Comparison of ENCODE assay signal across 1 cellular context in the genomic region with DNA sequence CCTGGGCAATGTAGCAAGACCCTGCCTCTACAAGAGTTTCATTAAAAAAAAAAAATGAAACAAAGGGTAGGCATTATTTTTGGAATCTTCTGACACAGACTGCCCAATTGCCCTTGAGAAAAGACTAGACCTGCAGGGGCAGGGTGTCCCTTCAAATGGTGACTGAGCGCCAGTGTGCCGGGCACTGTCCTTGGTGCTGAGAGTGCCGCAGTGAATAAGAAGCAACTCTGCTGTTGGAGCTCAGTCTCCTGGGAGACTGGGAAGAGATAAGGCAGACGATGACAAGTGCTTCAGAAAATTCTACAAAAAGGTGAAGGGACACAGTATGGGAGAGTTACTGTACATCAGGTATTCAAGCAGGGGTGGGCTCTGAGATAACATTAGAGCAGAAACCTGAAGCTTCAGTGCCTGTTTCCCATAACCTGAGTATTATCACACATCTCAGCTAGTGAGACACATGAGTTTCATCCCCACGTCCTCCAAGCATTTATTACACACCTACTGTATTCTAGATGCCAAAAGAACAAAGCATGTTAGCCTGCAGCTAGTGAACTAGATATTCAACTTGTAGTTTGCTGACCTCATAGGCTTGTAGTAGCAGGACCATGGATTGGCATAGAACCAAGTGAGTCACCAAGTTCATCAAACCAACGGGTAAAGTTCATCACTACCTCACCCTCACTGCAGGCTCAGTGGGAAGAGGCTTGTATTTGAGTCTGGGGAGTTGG.
TF ChIP-seq lines count a peak whose summit lies in the region.

No MANE protein-coding gene starts in this region.

TF ChIP-seq in HepG2, 621 proteins besides CTCF, POLR2A, EP300 and RAD21 (continued from another document and continues in another):
- TF ChIP-seq SP1 (IDR thresholded peaks at IDR 0.05), result no peak
- TF ChIP-seq SP1 (CRISPR knock-in tag; IDR thresholded peaks at IDR 0.05), result no peak
- no peak for TF ChIP-seq ZNF737 (CRISPR knock-in tag; IDR thresholded peaks at IDR 0.05; ENCODE audit: borderline replicate concordance)
- TF ChIP-seq STAG1 (CRISPR knock-in tag; IDR thresholded peaks at IDR 0.05), result peak; percentile 30
- peak; percentile 81 for TF ChIP-seq KDM2A (CRISPR knock-in tag; IDR thresholded peaks at IDR 0.05; ENCODE audit: borderline replicate concordance, low read depth)
- TF ChIP-seq, protein P1, sequence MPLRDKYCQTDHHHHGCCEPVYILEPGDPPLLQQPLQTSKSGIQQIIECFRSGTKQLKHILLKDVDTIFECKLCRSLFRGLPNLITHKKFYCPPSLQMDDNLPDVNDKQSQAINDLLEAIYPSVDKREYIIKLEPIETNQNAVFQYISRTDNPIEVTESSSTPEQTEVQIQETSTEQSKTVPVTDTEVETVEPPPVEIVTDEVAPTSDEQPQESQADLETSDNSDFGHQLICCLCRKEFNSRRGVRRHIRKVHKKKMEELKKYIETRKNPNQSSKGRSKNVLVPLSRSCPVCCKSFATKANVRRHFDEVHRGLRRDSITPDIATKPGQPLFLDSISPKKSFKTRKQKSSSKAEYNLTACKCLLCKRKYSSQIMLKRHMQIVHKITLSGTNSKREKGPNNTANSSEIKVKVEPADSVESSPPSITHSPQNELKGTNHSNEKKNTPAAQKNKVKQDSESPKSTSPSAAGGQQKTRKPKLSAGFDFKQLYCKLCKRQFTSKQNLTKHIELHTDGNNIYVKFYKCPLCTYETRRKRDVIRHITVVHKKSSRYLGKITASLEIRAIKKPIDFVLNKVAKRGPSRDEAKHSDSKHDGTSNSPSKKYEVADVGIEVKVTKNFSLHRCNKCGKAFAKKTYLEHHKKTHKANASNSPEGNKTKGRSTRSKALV (CRISPR knock-in tag; IDR thresholded peaks at IDR 0.05), result 0 out of 2 replicates have a peak, but pooled peaks have one; percentile 52
- TF ChIP-seq ZNF496 (CRISPR knock-in tag; IDR thresholded peaks at IDR 0.05; ENCODE audit: insufficient replicate concordance), result no peak
- TF ChIP-seq ZNF564 (CRISPR knock-in tag; IDR thresholded peaks at IDR 0.05), result no peak
- TF ChIP-seq, protein P2, sequence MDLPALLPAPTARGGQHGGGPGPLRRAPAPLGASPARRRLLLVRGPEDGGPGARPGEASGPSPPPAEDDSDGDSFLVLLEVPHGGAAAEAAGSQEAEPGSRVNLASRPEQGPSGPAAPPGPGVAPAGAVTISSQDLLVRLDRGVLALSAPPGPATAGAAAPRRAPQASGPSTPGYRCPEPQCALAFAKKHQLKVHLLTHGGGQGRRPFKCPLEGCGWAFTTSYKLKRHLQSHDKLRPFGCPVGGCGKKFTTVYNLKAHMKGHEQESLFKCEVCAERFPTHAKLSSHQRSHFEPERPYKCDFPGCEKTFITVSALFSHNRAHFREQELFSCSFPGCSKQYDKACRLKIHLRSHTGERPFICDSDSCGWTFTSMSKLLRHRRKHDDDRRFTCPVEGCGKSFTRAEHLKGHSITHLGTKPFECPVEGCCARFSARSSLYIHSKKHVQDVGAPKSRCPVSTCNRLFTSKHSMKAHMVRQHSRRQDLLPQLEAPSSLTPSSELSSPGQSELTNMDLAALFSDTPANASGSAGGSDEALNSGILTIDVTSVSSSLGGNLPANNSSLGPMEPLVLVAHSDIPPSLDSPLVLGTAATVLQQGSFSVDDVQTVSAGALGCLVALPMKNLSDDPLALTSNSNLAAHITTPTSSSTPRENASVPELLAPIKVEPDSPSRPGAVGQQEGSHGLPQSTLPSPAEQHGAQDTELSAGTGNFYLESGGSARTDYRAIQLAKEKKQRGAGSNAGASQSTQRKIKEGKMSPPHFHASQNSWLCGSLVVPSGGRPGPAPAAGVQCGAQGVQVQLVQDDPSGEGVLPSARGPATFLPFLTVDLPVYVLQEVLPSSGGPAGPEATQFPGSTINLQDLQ (CRISPR knock-in tag; IDR thresholded peaks at IDR 0.05), result no peak
- peak; percentile 68 for TF ChIP-seq ZNF331 (CRISPR knock-in tag; IDR thresholded peaks at IDR 0.05)
- peak; percentile 33; the same call in 1 of the 2 replicates for TF ChIP-seq ZFY (CRISPR knock-in tag; IDR thresholded peaks at IDR 0.05)
- no peak for TF ChIP-seq FLYWCH1 (CRISPR knock-in tag; IDR thresholded peaks at IDR 0.05)
- TF ChIP-seq ZFP36L2 (CRISPR knock-in tag; IDR thresholded peaks at IDR 0.05), result 0 out of 2 replicates have a peak, but pooled peaks have one; percentile 76
- TF ChIP-seq, protein P3, sequence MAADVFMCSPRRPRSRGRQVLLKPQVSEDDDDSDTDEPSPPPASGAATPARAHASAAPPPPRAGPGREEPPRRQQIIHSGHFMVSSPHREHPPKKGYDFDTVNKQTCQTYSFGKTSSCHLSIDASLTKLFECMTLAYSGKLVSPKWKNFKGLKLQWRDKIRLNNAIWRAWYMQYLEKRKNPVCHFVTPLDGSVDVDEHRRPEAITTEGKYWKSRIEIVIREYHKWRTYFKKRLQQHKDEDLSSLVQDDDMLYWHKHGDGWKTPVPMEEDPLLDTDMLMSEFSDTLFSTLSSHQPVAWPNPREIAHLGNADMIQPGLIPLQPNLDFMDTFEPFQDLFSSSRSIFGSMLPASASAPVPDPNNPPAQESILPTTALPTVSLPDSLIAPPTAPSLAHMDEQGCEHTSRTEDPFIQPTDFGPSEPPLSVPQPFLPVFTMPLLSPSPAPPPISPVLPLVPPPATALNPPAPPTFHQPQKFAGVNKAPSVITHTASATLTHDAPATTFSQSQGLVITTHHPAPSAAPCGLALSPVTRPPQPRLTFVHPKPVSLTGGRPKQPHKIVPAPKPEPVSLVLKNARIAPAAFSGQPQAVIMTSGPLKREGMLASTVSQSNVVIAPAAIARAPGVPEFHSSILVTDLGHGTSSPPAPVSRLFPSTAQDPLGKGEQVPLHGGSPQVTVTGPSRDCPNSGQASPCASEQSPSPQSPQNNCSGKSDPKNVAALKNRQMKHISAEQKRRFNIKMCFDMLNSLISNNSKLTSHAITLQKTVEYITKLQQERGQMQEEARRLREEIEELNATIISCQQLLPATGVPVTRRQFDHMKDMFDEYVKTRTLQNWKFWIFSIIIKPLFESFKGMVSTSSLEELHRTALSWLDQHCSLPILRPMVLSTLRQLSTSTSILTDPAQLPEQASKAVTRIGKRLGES (CRISPR knock-in tag; IDR thresholded peaks at IDR 0.05; ENCODE audit: borderline replicate concordance), result peak; percentile 73; the same call in 1 of the 2 replicates
- TF ChIP-seq ZNF607 (CRISPR knock-in tag; IDR thresholded peaks at IDR 0.05; ENCODE audit: borderline replicate concordance), result no peak
- no peak for TF ChIP-seq HNRNPL (IDR thresholded peaks at IDR 0.05; ENCODE audit: low read depth, low read length)
- no peak for TF ChIP-seq PLRG1 (conservative IDR thresholded peaks at IDR 0.05)
- no peak for TF ChIP-seq ZNF749 (CRISPR knock-in tag; IDR thresholded peaks at IDR 0.05; ENCODE audit: borderline replicate concordance)
- peak; percentile 97 for TF ChIP-seq TSC22D2 (CRISPR knock-in tag; IDR thresholded peaks at IDR 0.05; ENCODE audit: borderline replicate concordance)
- TF ChIP-seq ZSCAN30 (CRISPR knock-in tag; IDR thresholded peaks at IDR 0.05), result no peak
- no peak for TF ChIP-seq CHD2 (IDR thresholded peaks at IDR 0.05; ENCODE audit: low read depth, low read length)
- TF ChIP-seq, protein P4, sequence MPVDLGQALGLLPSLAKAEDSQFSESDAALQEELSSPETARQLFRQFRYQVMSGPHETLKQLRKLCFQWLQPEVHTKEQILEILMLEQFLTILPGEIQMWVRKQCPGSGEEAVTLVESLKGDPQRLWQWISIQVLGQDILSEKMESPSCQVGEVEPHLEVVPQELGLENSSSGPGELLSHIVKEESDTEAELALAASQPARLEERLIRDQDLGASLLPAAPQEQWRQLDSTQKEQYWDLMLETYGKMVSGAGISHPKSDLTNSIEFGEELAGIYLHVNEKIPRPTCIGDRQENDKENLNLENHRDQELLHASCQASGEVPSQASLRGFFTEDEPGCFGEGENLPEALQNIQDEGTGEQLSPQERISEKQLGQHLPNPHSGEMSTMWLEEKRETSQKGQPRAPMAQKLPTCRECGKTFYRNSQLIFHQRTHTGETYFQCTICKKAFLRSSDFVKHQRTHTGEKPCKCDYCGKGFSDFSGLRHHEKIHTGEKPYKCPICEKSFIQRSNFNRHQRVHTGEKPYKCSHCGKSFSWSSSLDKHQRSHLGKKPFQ (CRISPR knock-in tag; IDR thresholded peaks at IDR 0.05; ENCODE audit: insufficient replicate concordance), result no peak
- no peak for TF ChIP-seq NBN (conservative IDR thresholded peaks at IDR 0.05)
- TF ChIP-seq ATF7-NPFF (CRISPR knock-in tag; IDR thresholded peaks at IDR 0.05; ENCODE audit: low read depth), result peak; percentile 55; the same call in 1 of the 2 replicates
- 0 out of 2 replicates have a peak, but pooled peaks have one; percentile 32 for TF ChIP-seq MIER3 (CRISPR knock-in tag; IDR thresholded peaks at IDR 0.05; ENCODE audit: borderline replicate concordance)
- TF ChIP-seq, protein P5, sequence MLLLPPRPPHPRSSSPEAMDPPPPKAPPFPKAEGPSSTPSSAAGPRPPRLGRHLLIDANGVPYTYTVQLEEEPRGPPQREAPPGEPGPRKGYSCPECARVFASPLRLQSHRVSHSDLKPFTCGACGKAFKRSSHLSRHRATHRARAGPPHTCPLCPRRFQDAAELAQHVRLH (CRISPR knock-in tag; IDR thresholded peaks at IDR 0.05; ENCODE audit: borderline replicate concordance, low read depth), result peak; percentile 64; the same call in 1 of the 2 replicates
- 0 out of 2 replicates have a peak, but pooled peaks have one; percentile 53 for TF ChIP-seq ZNF12 (CRISPR knock-in tag; IDR thresholded peaks at IDR 0.05)
- TF ChIP-seq ARID2 (CRISPR knock-in tag; IDR thresholded peaks at IDR 0.05; ENCODE audit: borderline replicate concordance), result 0 out of 2 replicates have a peak, but pooled peaks have one; percentile 57
- TF ChIP-seq EHMT2 (IDR thresholded peaks at IDR 0.05; ENCODE audit: borderline replicate concordance, low read depth, low read length), result peak; percentile 95
- TF ChIP-seq DNMT3B (CRISPR knock-in tag; conservative IDR thresholded peaks at IDR 0.05), result peak; percentile 84; the same call in 1 of the 2 replicates
- TF ChIP-seq, protein P6, sequence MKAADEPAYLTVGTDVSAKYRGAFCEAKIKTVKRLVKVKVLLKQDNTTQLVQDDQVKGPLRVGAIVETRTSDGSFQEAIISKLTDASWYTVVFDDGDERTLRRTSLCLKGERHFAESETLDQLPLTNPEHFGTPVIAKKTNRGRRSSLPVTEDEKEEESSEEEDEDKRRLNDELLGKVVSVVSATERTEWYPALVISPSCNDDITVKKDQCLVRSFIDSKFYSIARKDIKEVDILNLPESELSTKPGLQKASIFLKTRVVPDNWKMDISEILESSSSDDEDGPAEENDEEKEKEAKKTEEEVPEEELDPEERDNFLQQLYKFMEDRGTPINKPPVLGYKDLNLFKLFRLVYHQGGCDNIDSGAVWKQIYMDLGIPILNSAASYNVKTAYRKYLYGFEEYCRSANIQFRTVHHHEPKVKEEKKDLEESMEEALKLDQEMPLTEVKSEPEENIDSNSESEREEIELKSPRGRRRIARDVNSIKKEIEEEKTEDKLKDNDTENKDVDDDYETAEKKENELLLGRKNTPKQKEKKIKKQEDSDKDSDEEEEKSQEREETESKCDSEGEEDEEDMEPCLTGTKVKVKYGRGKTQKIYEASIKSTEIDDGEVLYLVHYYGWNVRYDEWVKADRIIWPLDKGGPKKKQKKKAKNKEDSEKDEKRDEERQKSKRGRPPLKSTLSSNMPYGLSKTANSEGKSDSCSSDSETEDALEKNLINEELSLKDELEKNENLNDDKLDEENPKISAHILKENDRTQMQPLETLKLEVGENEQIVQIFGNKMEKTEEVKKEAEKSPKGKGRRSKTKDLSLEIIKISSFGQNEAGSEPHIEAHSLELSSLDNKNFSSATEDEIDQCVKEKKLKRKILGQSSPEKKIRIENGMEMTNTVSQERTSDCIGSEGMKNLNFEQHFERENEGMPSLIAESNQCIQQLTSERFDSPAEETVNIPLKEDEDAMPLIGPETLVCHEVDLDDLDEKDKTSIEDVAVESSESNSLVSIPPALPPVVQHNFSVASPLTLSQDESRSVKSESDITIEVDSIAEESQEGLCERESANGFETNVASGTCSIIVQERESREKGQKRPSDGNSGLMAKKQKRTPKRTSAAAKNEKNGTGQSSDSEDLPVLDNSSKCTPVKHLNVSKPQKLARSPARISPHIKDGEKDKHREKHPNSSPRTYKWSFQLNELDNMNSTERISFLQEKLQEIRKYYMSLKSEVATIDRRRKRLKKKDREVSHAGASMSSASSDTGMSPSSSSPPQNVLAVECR (CRISPR knock-in tag; IDR thresholded peaks at IDR 0.05; ENCODE audit: borderline replicate concordance), result peak; percentile 37; the same call in 1 of the 2 replicates
- peak; percentile 55; the same call in 1 of the 2 replicates for TF ChIP-seq ZNF792 (CRISPR knock-in tag; IDR thresholded peaks at IDR 0.05)
- peak; percentile 55; the same call in 1 of the 2 replicates for TF ChIP-seq RXRB (CRISPR knock-in tag; IDR thresholded peaks at IDR 0.05; ENCODE audit: borderline replicate concordance)
- TF ChIP-seq, protein P7, sequence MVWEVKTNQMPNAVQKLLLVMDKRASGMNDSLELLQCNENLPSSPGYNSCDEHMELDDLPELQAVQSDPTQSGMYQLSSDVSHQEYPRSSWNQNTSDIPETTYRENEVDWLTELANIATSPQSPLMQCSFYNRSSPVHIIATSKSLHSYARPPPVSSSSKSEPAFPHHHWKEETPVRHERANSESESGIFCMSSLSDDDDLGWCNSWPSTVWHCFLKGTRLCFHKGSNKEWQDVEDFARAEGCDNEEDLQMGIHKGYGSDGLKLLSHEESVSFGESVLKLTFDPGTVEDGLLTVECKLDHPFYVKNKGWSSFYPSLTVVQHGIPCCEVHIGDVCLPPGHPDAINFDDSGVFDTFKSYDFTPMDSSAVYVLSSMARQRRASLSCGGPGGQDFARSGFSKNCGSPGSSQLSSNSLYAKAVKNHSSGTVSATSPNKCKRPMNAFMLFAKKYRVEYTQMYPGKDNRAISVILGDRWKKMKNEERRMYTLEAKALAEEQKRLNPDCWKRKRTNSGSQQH (CRISPR knock-in tag; IDR thresholded peaks at IDR 0.05; ENCODE audit: low read depth), result peak; percentile 90
- TF ChIP-seq, protein P8, sequence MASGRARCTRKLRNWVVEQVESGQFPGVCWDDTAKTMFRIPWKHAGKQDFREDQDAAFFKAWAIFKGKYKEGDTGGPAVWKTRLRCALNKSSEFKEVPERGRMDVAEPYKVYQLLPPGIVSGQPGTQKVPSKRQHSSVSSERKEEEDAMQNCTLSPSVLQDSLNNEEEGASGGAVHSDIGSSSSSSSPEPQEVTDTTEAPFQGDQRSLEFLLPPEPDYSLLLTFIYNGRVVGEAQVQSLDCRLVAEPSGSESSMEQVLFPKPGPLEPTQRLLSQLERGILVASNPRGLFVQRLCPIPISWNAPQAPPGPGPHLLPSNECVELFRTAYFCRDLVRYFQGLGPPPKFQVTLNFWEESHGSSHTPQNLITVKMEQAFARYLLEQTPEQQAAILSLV (CRISPR knock-in tag; IDR thresholded peaks at IDR 0.05; ENCODE audit: borderline replicate concordance), result no peak
- TF ChIP-seq YEATS2 (CRISPR knock-in tag; IDR thresholded peaks at IDR 0.05; ENCODE audit: borderline replicate concordance), result peak; percentile 37; the same call in 1 of the 2 replicates
- TF ChIP-seq ZBTB20 (CRISPR knock-in tag; IDR thresholded peaks at IDR 0.05; ENCODE audit: borderline replicate concordance, low read depth), result peak; percentile 41; the same call in 1 of the 2 replicates
- TF ChIP-seq WIZ (CRISPR knock-in tag; IDR thresholded peaks at IDR 0.05), result peak; percentile 97; the same call in 1 of the 2 replicates
- no peak for TF ChIP-seq ZNF383 (CRISPR knock-in tag; IDR thresholded peaks at IDR 0.05; ENCODE audit: borderline replicate concordance)
- no peak for TF ChIP-seq RFX5 (IDR thresholded peaks at IDR 0.05; ENCODE audit: low read depth, low read length)
- TF ChIP-seq BORCS8-MEF2B (CRISPR knock-in tag; IDR thresholded peaks at IDR 0.05), result peak; percentile 87
- peak in 1 of 2 experiments; percentile 87; a peak in 2 of 4 replicates for TF ChIP-seq KLF16 (CRISPR knock-in tag; IDR thresholded peaks at IDR 0.05)
